21 cellular contexts compared by ENCODE assay signal in the genomic region with DNA sequence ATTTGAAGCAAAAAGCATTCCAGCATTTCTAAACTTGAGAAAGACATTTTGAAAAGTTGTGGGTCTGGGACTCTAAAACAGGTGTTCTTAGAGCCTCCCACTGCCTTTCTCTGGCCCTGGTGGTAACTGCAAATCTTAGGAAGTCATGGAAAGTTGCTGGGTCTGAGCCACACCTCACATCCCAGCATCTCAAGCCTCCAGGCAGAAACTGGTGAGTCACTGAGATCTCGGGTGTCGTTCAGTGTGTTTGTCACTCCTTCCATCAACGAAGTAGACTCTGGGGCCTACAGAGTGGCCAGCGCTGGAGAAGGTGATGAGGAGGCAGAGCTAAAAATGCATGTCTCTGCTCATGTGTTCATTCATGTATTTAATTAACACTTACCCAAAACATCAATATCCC. TPM values are rescaled to one million over a fixed set of nuclear protein-coding genes. Genes with fewer than 3 reads are reported as not detected.
DNase-seq lines count a peak whose midpoint lies in the region; ATAC-seq and TF ChIP-seq lines count a peak whose summit lies in the region.
"Had no signal": no experiment of that assay in that cellular context is flagged by ENCODE, and none has a peak within 500 bp of the region (broad histone marks: within the 10 kb centered on the region; RNA-seq: fewer than 3 reads in every experiment).

No MANE protein-coding gene starts in this region.

- intact Hi-C loops in Right ventricle myocardium inferior (cut with DNase I) = no loop called here

- no peak overlapping the region for H3K4me3 Mint-ChIP-seq in HFFc6
- no peak overlapping the region for H3K4me3 Mint-ChIP-seq in activated T-helper 17 cell treated with anti-CD3 and anti-CD28 coated beads, Interleukin-2, amount 50 U/mL, for 72 hours
- no peak overlapping the region for H3K4me3 Mint-ChIP-seq in GM23338
- no peak overlapping the region for H3K4me3 Mint-ChIP-seq in natural killer cell treated with Interleukin-12 subunit alpha and Interleukin-12 subunit beta and Interleukin-15 and Interleukin-18, amount 100 ng/mL, for 72 hours

- H3K4me1 ChIP-seq in GM23338 (ENCODE audit: insufficient read depth) = no peaks in the 10 kb centered on the region
- H3K4me1 ChIP-seq: left ventricle myocardium inferior, stomach, vagina had no signal

- no peaks in the 10 kb centered on the region for H3K79me2 ChIP-seq in GM23338 (replicated peaks; ENCODE audit: insufficient read depth)

- H4K20me1 ChIP-seq in GM23338 (replicated peaks; ENCODE audit: insufficient read depth) = no peaks in the 10 kb centered on the region

- H3K9me3 Mint-ChIP-seq in HFFc6 (no peaks in the 10 kb centered on the region), GM23338 (no peaks in the 10 kb centered on the region)
- H3K9me3 Mint-ChIP-seq in activated T-helper 17 cell treated with anti-CD3 and anti-CD28 coated beads, Interleukin-2, amount 50 U/mL, for 72 hours = no peaks in the 10 kb centered on the region
- no peaks in the 10 kb centered on the region for H3K9me3 Mint-ChIP-seq in natural killer cell treated with Interleukin-12 subunit alpha and Interleukin-12 subunit beta and Interleukin-15 and Interleukin-18, amount 100 ng/mL, for 72 hours

- no peaks in the 10 kb centered on the region for H3F3A ChIP-seq in GM23338 (replicated peaks; ENCODE audit: low read depth)

- H3K4me1 Mint-ChIP-seq in HFFc6 (ENCODE audit: low read depth) = peaks cover 10% of the 10 kb centered on the region; the same call in 1 of the 2 replicates
- no peaks in the 10 kb centered on the region for H3K4me1 Mint-ChIP-seq in activated T-helper 17 cell treated with anti-CD3 and anti-CD28 coated beads, Interleukin-2, amount 50 U/mL, for 72 hours
- no peaks in the 10 kb centered on the region for H3K4me1 Mint-ChIP-seq in GM23338
- H3K4me1 Mint-ChIP-seq in natural killer cell treated with Interleukin-12 subunit alpha and Interleukin-12 subunit beta and Interleukin-15 and Interleukin-18, amount 100 ng/mL, for 72 hours (ENCODE audit: low read depth in 2 of 2) = no peaks in the 10 kb centered on the region

- no peaks in the 10 kb centered on the region for H3K9me2 ChIP-seq in GM23338 (ENCODE audit: insufficient read depth)

- peak; percentile 39 for ATAC-seq in activated T-helper 17 cell treated with anti-CD3 and anti-CD28 coated beads, Interleukin-2, amount 50 U/mL, for 72 hours (replicated peaks)
- ATAC-seq in GM23338 (no peak), Right ventricle myocardium inferior (no peak)
- no peak for ATAC-seq in natural killer cell treated with Interleukin-12 subunit alpha and Interleukin-12 subunit beta and Interleukin-15 and Interleukin-18, amount 100 ng/mL, for 72 hours

- H3K4me3 ChIP-seq in GM23338 = no peak overlapping the region
- H3K4me3 ChIP-seq: left ventricle myocardium inferior, stomach, vagina had no signal

- no peak overlapping the region for H3K4me2 ChIP-seq in GM23338

- H3K36me3 Mint-ChIP-seq in HFFc6 (ENCODE audit: low read depth) = no peaks in the 10 kb centered on the region
- no peaks in the 10 kb centered on the region for H3K36me3 Mint-ChIP-seq in activated T-helper 17 cell treated with anti-CD3 and anti-CD28 coated beads, Interleukin-2, amount 50 U/mL, for 72 hours (ENCODE audit: low read depth)
- no peaks in the 10 kb centered on the region for H3K36me3 Mint-ChIP-seq in GM23338 (ENCODE audit: low read depth)
- no peaks in the 10 kb centered on the region for H3K36me3 Mint-ChIP-seq in natural killer cell treated with Interleukin-12 subunit alpha and Interleukin-12 subunit beta and Interleukin-15 and Interleukin-18, amount 100 ng/mL, for 72 hours

- H3K27ac ChIP-seq in GM23338 (ENCODE audit: low read depth) = no peak overlapping the region
- H3K27ac ChIP-seq: left ventricle myocardium inferior, stomach, vagina had no signal

- H3K27me3 ChIP-seq in GM23338 (ENCODE audit: insufficient read depth) = no peaks in the 10 kb centered on the region
- H3K27me3 ChIP-seq: stomach, vagina had no signal

- H3K36me3 ChIP-seq in GM23338 (ENCODE audit: insufficient read depth) = no peaks in the 10 kb centered on the region
- H3K36me3 ChIP-seq: left ventricle myocardium inferior, stomach, vagina had no signal

- H2AFZ ChIP-seq in GM23338 = no peak overlapping the region

- H3K27me3 Mint-ChIP-seq in HFFc6 (ENCODE audit: insufficient read depth) = peaks cover 25% of the 10 kb centered on the region
- H3K27me3 Mint-ChIP-seq in activated T-helper 17 cell treated with anti-CD3 and anti-CD28 coated beads, Interleukin-2, amount 50 U/mL, for 72 hours = no peaks in the 10 kb centered on the region
- peaks cover 4% of the 10 kb centered on the region for H3K27me3 Mint-ChIP-seq in GM23338 (ENCODE audit: insufficient read depth, low read depth, poor library complexity)
- H3K27me3 Mint-ChIP-seq in natural killer cell treated with Interleukin-12 subunit alpha and Interleukin-12 subunit beta and Interleukin-15 and Interleukin-18, amount 100 ng/mL, for 72 hours = peaks cover 0 to 9% of the 10 kb centered on the region in 2 donors

- TF ChIP-seq CTCF in HFFc6 (IDR thresholded peaks at IDR 0.05) (no peak), GM23338 (conservative IDR thresholded peaks at IDR 0.05; ENCODE audit: low read depth in 2 of 2) (no peak)

- H3K27ac Mint-ChIP-seq in HFFc6 (no peak overlapping the region), GM23338 (no peak overlapping the region)
- no peak overlapping the region for H3K27ac Mint-ChIP-seq in activated T-helper 17 cell treated with anti-CD3 and anti-CD28 coated beads, Interleukin-2, amount 50 U/mL, for 72 hours
- no peak overlapping the region for H3K27ac Mint-ChIP-seq in natural killer cell treated with Interleukin-12 subunit alpha and Interleukin-12 subunit beta and Interleukin-15 and Interleukin-18, amount 100 ng/mL, for 72 hours

- DNase-seq in AG20443 (ENCODE audit: low spot score) (peak; percentile 76), HFFc6 (peak; percentile 50), iris pigment epithelial cell (ENCODE audit: low read depth) (peak; percentile 34), GM23338 (ENCODE audit: low spot score) (no peak), Right ventricle myocardium inferior (ENCODE audit: missing footprints) (no peak)
- DNase-seq in activated effector memory CD4-positive, alpha-beta T cell treated with anti-CD3 and anti-CD28 coated beads, Interleukin-2, amount 50 U/mL, for 16 hours = no peak
- no peak for DNase-seq in natural killer cell treated with Interleukin-12 subunit alpha and Interleukin-12 subunit beta and Interleukin-15 and Interleukin-18, amount 100 ng/mL, for 72 hours (ENCODE audit: low spot score)
- DNase-seq: activated CD4-positive, alpha-beta T cell treated with anti-CD3 and anti-CD28 coated beads for 1 hour; activated CD8-positive, alpha-beta memory T cell treated with anti-CD3 and anti-CD28 coated beads, Interleukin-2, amount 50 U/mL, for 4 hours; activated naive CD4-positive, alpha-beta T cell treated with anti-CD3 and anti-CD28 coated beads, Interleukin-2, amount 50 U/mL, for 16 hours; AML-193; effector memory CD4-positive, alpha-beta T cell; left ventricle myocardium inferior; NCI-H1930; NCI-H526 treated with DMSO at 0.1 percent for 48 hours; stomach; T-helper 2 cell had no signal

TF ChIP-seq in GM23338, 12 proteins besides CTCF, POLR2A, EP300 and RAD21:
- TF ChIP-seq STAT1 (IDR thresholded peaks at IDR 0.05; ENCODE audit: unreplicated experiment) = no peak

RNA-seq across cellular contexts. Expression of a gene that starts 59.6 kb away (rescaled TPM):
- not detected for total RNA-seq in HFFc6 (2021; fragmentation: NEBNext Ultra II Directional; extraction: Animal tissue kit (Norgen Biotek cat#: 25700))
- not detected for total RNA-seq in activated T-helper 17 cell treated with anti-CD3 and anti-CD28 coated beads, Interleukin-2, amount 50 U/mL, for 72 hours
- 1.0 TPM in 1 of 2 replicates, not detected in the other for total RNA-seq in GM23338 (2014; rRNA removed; shearing (Covaris generic))
- 9.1 and 10.8 TPM in 2 replicates for polyA plus RNA-seq in GM23338 (2016; fragmentation: Nextera tagmentation; extraction: Ambion mirVana)
- not detected for total RNA-seq in Right ventricle myocardium inferior
- total RNA-seq in natural killer cell treated with Interleukin-12 subunit alpha and Interleukin-12 subunit beta and Interleukin-15 and Interleukin-18, amount 100 ng/mL, for 72 hours = not detected
- total RNA-seq: cardiac septum, fibroblast of villous mesenchyme, vagina had no signal

Comparison
In these comparisons a context has a peak if more than half of its experiments do, and no peak if none do; other contexts are left out.
1. DNase-seq: peak in AG20443 (single experiment), HFFc6 (single experiment) and iris pigment epithelial cell (single experiment); none in GM23338 (single experiment), activated effector memory CD4-positive, alpha-beta T cell treated with anti-CD3 and anti-CD28 coated beads, Interleukin-2, amount 50 U/mL, for 16 hours (single experiment), Right ventricle myocardium inferior (single experiment) and natural killer cell treated with Interleukin-12 subunit alpha and Interleukin-12 subunit beta and Interleukin-15 and Interleukin-18, amount 100 ng/mL, for 72 hours (single experiment).